8 cellular contexts compared by ENCODE assay signal in the genomic region with DNA sequence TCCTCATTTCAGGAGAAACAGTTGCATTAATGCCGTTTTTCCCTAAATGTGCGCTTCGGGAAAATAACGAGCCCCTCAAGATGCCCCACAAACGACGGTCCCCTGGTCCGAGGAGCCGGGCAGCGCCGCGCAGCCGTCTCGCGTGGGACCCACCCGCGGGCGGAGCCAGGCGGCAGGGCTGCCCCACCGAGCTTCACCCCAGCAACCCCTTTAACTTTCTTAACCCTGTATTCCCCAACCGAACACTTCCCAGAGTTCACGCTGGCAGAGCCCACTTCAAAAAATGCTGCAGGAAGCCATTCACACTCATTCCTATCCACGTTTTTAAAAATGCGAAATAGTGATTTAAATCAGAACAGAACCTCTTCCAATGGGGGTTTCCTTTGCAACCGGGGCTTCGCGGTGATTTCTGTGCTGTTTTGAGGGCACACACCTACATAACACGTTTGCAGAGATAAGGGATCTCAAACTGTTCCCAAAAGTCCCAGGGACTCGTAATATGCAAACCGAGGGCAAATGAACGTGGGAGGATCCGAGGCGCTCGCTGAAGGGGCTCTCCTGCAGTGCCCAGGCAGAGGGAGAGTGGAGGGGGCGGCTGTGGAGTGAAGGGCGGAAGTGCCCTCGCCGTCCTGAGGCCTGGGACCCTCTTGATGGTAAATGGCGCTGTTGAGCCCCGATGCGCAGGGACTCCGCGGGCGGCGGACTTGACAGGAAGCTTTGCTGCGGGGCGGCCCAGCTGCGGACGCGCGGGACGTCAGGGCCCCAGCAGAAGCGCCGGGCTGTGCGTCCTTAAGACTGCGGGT.
A peak's percentile ranks its signal among the peaks of the same experiment; 100 is the strongest.
DNase-seq lines count a peak whose midpoint lies in the region; ATAC-seq, FAIRE-seq and TF ChIP-seq lines count a peak whose summit lies in the region.

No MANE protein-coding gene starts in this region.

- TF ChIP-seq CTCF in AG04449 (IDR thresholded peaks at IDR 0.05; ENCODE audit: insufficient read depth, low read length, missing control alignments) (no peak), omental fat pad (IDR thresholded peaks at IDR 0.05) (no peak)

- no peak overlapping the region for H3K27ac Mint-ChIP-seq in activated T-helper 1 cell treated with anti-CD3 and anti-CD28 coated beads, Interleukin-12 subunit alpha, Interleukin-12 subunit beta, Interleukin-2, Interleukin-4 antibody, amounts not matched to agents 30 ng/mL and 10 ng/mL and 1 ng/mL, durations not matched to agents 14 hours and 24 hours and 36 hours

- H3K4me3 ChIP-seq in AG04449 (ENCODE audit: low read depth, low read length) = peak overlapping the region; percentile 66

- FAIRE-seq in frontal cortex (lab: Jason Lieb, UNC) = no peak

- TF ChIP-seq POLR2A in GM18526 (IDR thresholded peaks at IDR 0.05; ENCODE audit: extremely low read depth, insufficient read length) = peak; percentile 47

- CTCF ChIA-PET in AG04449 (lab: Yijun Ruan, JAX) = interaction anchor here (1.0 to 1.5 kb wide), 4 partner anchors 19 to 51 kb away, joined by 3 to 4 read pairs (median 3); no protein-coding TSS in a partner anchor

- no peaks in the 10 kb centered on the region for H3K36me3 Mint-ChIP-seq in activated T-helper 1 cell treated with anti-CD3 and anti-CD28 coated beads, Interleukin-12 subunit alpha, Interleukin-12 subunit beta, Interleukin-2, Interleukin-4 antibody, amounts not matched to agents 30 ng/mL and 10 ng/mL and 1 ng/mL, durations not matched to agents 14 hours and 24 hours and 36 hours (ENCODE audit: low read depth)

- no peaks in the 10 kb centered on the region for H3K9me3 Mint-ChIP-seq in activated T-helper 1 cell treated with anti-CD3 and anti-CD28 coated beads, Interleukin-12 subunit alpha, Interleukin-12 subunit beta, Interleukin-2, Interleukin-4 antibody, amounts not matched to agents 30 ng/mL and 10 ng/mL and 1 ng/mL, durations not matched to agents 14 hours and 24 hours and 36 hours

- intact Hi-C loops in activated T-helper 1 cell treated with anti-CD3 and anti-CD28 coated beads, Interleukin-12 subunit alpha, Interleukin-12 subunit beta, Interleukin-2, Interleukin-4 antibody, amounts not matched to agents 30 ng/mL and 10 ng/mL and 1 ng/mL, durations not matched to agents 14 hours and 24 hours and 36 hours (cut with micrococcal nuclease) = no loop called here

- peaks cover 10% of the 10 kb centered on the region for H3K4me1 Mint-ChIP-seq in activated T-helper 1 cell treated with anti-CD3 and anti-CD28 coated beads, Interleukin-12 subunit alpha, Interleukin-12 subunit beta, Interleukin-2, Interleukin-4 antibody, amounts not matched to agents 30 ng/mL and 10 ng/mL and 1 ng/mL, durations not matched to agents 14 hours and 24 hours and 36 hours (ENCODE audit: low read depth)

- H3K27me3 Mint-ChIP-seq in activated T-helper 1 cell treated with anti-CD3 and anti-CD28 coated beads, Interleukin-12 subunit alpha, Interleukin-12 subunit beta, Interleukin-2, Interleukin-4 antibody, amounts not matched to agents 30 ng/mL and 10 ng/mL and 1 ng/mL, durations not matched to agents 14 hours and 24 hours and 36 hours (ENCODE audit: insufficient read depth) = peaks cover 37% of the 10 kb centered on the region

- no peak for DNase-seq in AG04449 (ENCODE audit: low read depth, low spot score)
- DNase-seq in NCI-H526 treated with DMSO at 0.1 percent for 48 hours (lab: John Stamatoyannopoulos, UW) = peak; percentile 19
- DNase-seq in activated T-helper 1 cell treated with anti-CD3 and anti-CD28 coated beads, Interleukin-12 subunit alpha, Interleukin-12 subunit beta, Interleukin-2, Interleukin-4 antibody, amounts not matched to agents 30 ng/mL and 10 ng/mL and 1 ng/mL, durations not matched to agents 14 hours and 24 hours and 36 hours (ENCODE audit: low spot score) = peak; percentile 20
- peak; percentile 18 to 27 for DNase-seq in frontal cortex (ENCODE audit: low spot score in 2 of 2)
- no peak for DNase-seq in omental fat pad (ENCODE audit: low spot score)
- no peak for DNase-seq in NCI-H1694 treated with DMSO at 0.1 percent for 48 hours (lab: John Stamatoyannopoulos, UW)

- H3K4me3 Mint-ChIP-seq in activated T-helper 1 cell treated with anti-CD3 and anti-CD28 coated beads, Interleukin-12 subunit alpha, Interleukin-12 subunit beta, Interleukin-2, Interleukin-4 antibody, amounts not matched to agents 30 ng/mL and 10 ng/mL and 1 ng/mL, durations not matched to agents 14 hours and 24 hours and 36 hours = peak overlapping the region; percentile 57

- ATAC-seq in HG02943 (IDR thresholded peaks at IDR 0.05; ENCODE audit: low read depth, unreplicated experiment) (peak; percentile 81), omental fat pad (ENCODE audit: low FRiP score) (peak; percentile 88)

- POLR2A ChIA-PET in AG04449 (lab: Yijun Ruan, JAX) = no interaction called here

Comparison
In these comparisons a context has a peak if more than half of its experiments do, and no peak if none do; other contexts are left out.
1. DNase-seq: peak in NCI-H526 treated with DMSO at 0.1 percent for 48 hours (single experiment), activated T-helper 1 cell treated with anti-CD3 and anti-CD28 coated beads, Interleukin-12 subunit alpha, Interleukin-12 subunit beta, Interleukin-2, Interleukin-4 antibody, amounts not matched to agents 30 ng/mL and 10 ng/mL and 1 ng/mL, durations not matched to agents 14 hours and 24 hours and 36 hours (single experiment) and frontal cortex (2 of 2); none in AG04449 (single experiment), omental fat pad (single experiment) and NCI-H1694 treated with DMSO at 0.1 percent for 48 hours (single experiment).